Comparison of ENCODE assay signal across 26 cellular contexts in genomic region chr13:104004572-104004971, GRCh38.
"Had no signal": no experiment of that assay in that cellular context is flagged by ENCODE, and none has a peak within 500 bp of the region (broad histone marks: within the 10 kb centered on the region; RNA-seq: fewer than 3 reads in every experiment).

No MANE protein-coding gene starts in this region.

- H3K27me3 Mint-ChIP-seq: naive thymus-derived CD8-positive, alpha-beta T cell; stimulated activated naive CD8-positive, alpha-beta T cell treated with anti-CD3 and anti-CD28 coated beads, Interleukin-15, Interleukin-2, amounts not matched to agents 100 ng/mL and 50 ng/mL, for 24 hours had no signal

- H3K4me3 ChIP-seq: left lung, lower lobe of right lung, mucosa of descending colon, neural progenitor cell, ovary, prostate gland, skin epidermis, spleen, tibial nerve, upper lobe of left lung, vagina had no signal

- ATAC-seq: left colon; left lung; lower lobe of right lung; mucosa of descending colon; naive thymus-derived CD8-positive, alpha-beta T cell; right cardiac atrium; sciatic nerve; stimulated activated effector memory CD8-positive, alpha-beta T cell treated with anti-CD3 and anti-CD28 coated beads, Interleukin-12 subunit alpha, Interleukin-12 subunit beta, amount 100 ng/mL, for 72 hours had no signal

- DNase-seq: hippocampal formation; kidney; left colon; left lung; lower lobe of right lung; mesendoderm; midbrain; mucosa of descending colon; naive thymus-derived CD8-positive, alpha-beta T cell; ovary; retina; right cardiac atrium; spleen; stimulated activated CD4-positive, alpha-beta T cell treated with anti-CD3 and anti-CD28 coated beads, Interleukin-4, amount 100 ng/mL, for 24 hours; stimulated activated naive CD4-positive, alpha-beta T cell; substantia nigra; upper lobe of left lung had no signal

- H2AFZ ChIP-seq: neural progenitor cell had no signal

- H3K36me3 ChIP-seq: left lung, lower lobe of right lung, neural progenitor cell, ovary, prostate gland, spleen, tibial nerve, upper lobe of left lung, vagina had no signal

- H3K27me3 ChIP-seq: left lung, neural progenitor cell, ovary, spleen, tibial nerve, upper lobe of left lung, vagina had no signal

- H3K27ac ChIP-seq: left lung, lower lobe of right lung, neural progenitor cell, ovary, prostate gland, skin epidermis, spleen, tibial nerve, upper lobe of left lung, vagina had no signal

- H3K9ac ChIP-seq: neural progenitor cell had no signal

- H3K9me3 Mint-ChIP-seq: nephron; neural progenitor cell; stimulated activated effector memory CD8-positive, alpha-beta T cell treated with anti-CD3 and anti-CD28 coated beads, Interleukin-12 subunit alpha, Interleukin-12 subunit beta, amount 100 ng/mL, for 72 hours; stimulated activated naive CD8-positive, alpha-beta T cell treated with anti-CD3 and anti-CD28 coated beads, Interleukin-15, Interleukin-2, amounts not matched to agents 100 ng/mL and 50 ng/mL, for 24 hours had no signal

- H3K4me3 Mint-ChIP-seq: naive thymus-derived CD8-positive, alpha-beta T cell; nephron; neural progenitor cell; stimulated activated effector memory CD8-positive, alpha-beta T cell treated with anti-CD3 and anti-CD28 coated beads, Interleukin-12 subunit alpha, Interleukin-12 subunit beta, amount 100 ng/mL, for 72 hours; stimulated activated naive CD8-positive, alpha-beta T cell treated with anti-CD3 and anti-CD28 coated beads, Interleukin-15, Interleukin-2, amounts not matched to agents 100 ng/mL and 50 ng/mL, for 24 hours had no signal

- H3K27ac Mint-ChIP-seq: naive thymus-derived CD8-positive, alpha-beta T cell; nephron; neural progenitor cell; stimulated activated effector memory CD8-positive, alpha-beta T cell treated with anti-CD3 and anti-CD28 coated beads, Interleukin-12 subunit alpha, Interleukin-12 subunit beta, amount 100 ng/mL, for 72 hours; stimulated activated naive CD8-positive, alpha-beta T cell treated with anti-CD3 and anti-CD28 coated beads, Interleukin-15, Interleukin-2, amounts not matched to agents 100 ng/mL and 50 ng/mL, for 24 hours had no signal

- H3K9me3 ChIP-seq: left lung, lower lobe of right lung, mucosa of descending colon, ovary, prostate gland, spleen, tibial nerve, upper lobe of left lung, vagina had no signal

- H3K4me1 Mint-ChIP-seq: naive thymus-derived CD8-positive, alpha-beta T cell; stimulated activated effector memory CD8-positive, alpha-beta T cell treated with anti-CD3 and anti-CD28 coated beads, Interleukin-12 subunit alpha, Interleukin-12 subunit beta, amount 100 ng/mL, for 72 hours had no signal

- H3K36me3 Mint-ChIP-seq: naive thymus-derived CD8-positive, alpha-beta T cell; neural progenitor cell; stimulated activated effector memory CD8-positive, alpha-beta T cell treated with anti-CD3 and anti-CD28 coated beads, Interleukin-12 subunit alpha, Interleukin-12 subunit beta, amount 100 ng/mL, for 72 hours had no signal

- H3K4me1 ChIP-seq: left lung, lower lobe of right lung, prostate gland, spleen, tibial nerve, vagina had no signal

- H3K4me2 ChIP-seq: neural progenitor cell had no signal
